ENCODE assay signal across 16 cellular contexts in the genomic region with DNA sequence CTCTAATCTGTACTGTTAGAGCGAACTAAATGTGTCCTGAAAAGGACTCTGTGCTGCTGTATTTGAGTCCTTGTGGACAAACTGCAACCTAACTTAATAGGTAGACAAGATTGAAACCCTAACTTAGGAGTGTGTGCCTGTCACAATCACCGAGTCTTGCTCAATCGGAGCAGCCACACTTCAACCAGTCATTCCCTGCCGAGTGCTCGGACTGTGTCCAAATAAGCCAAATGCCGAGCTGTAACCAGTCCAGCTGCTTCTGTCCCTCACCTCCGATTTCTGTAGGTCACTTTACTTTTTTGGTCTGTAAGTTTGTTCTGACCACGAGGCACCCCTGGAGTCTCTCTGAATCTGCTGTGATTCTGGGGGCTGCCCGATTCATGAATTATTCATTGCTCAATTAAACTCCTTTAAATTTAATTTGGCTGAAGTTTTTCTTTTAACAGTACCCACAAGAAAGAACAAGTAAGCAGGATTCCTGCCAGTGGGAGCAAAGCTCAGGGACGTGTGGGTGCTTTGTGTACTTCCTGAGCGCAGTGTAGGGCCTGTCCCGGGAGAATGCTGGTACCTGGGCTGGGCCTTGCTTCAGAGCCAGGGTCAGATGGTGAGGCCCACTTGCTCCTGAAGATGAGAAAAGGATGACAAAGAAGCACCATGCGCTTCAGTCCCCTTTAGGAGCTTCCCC.
DNase-seq lines count a peak whose midpoint lies in the region; ATAC-seq and TF ChIP-seq lines count a peak whose summit lies in the region.
"Had no signal": no experiment of that assay in that cellular context is flagged by ENCODE, and none has a peak within 500 bp of the region (broad histone marks: within the 10 kb centered on the region; RNA-seq: fewer than 3 reads in every experiment).

No MANE protein-coding gene starts in this region.

- H3K9me3 Mint-ChIP-seq in WTC11, result no peaks in the 10 kb centered on the region; the same call in 1 of the 2 replicates
- H3K9me3 Mint-ChIP-seq in T-helper 2 cell treated with Interferon-gamma antibody and Interleukin-4, amounts not matched to agents 5 μg/mL and 100 μg/mL, for 36 hours, result no peaks in the 10 kb centered on the region
- H3K9me3 Mint-ChIP-seq in activated CD4-positive, alpha-beta T cell treated with anti-CD3 and anti-CD28 coated beads, Interleukin-2, amount 10 ng/mL, durations not matched to agents 7 days and 5 days, result no peaks in the 10 kb centered on the region
- H3K9me3 Mint-ChIP-seq: dendritic cell treated with granulocyte-macrophage colony-stimulating factor and Interleukin-4, amounts not matched to agents 40 ng/mL and 50 ng/mL, for 4 days; HFFc6 had no signal

- no peaks in the 10 kb centered on the region for H3K36me3 Mint-ChIP-seq in WTC11
- H3K36me3 Mint-ChIP-seq in T-helper 2 cell treated with Interferon-gamma antibody and Interleukin-4, amounts not matched to agents 5 μg/mL and 100 μg/mL, for 36 hours (ENCODE audit: low read depth), result no peaks in the 10 kb centered on the region
- H3K36me3 Mint-ChIP-seq in activated CD4-positive, alpha-beta T cell treated with anti-CD3 and anti-CD28 coated beads, Interleukin-2, amount 10 ng/mL, durations not matched to agents 7 days and 5 days (ENCODE audit: low read depth), result no peaks in the 10 kb centered on the region

- 30% methylated on average over 13 of the region's 13 CpGs for WGBS in prostate gland

- POLR2A ChIA-PET in WTC11 (lab: Charles Lee), result no interaction called here
- POLR2A ChIA-PET in activated CD4-positive, alpha-beta T cell treated with anti-CD3 and anti-CD28 coated beads, Interleukin-2, amount 10 ng/mL, durations not matched to agents 7 days and 5 days (lab: Charles Lee), result no interaction called here

- H3K27me3 ChIP-seq in prostate gland (replicated peaks; ENCODE audit: insufficient read depth), result no peaks in the 10 kb centered on the region
- H3K27me3 ChIP-seq: BLaER1 had no signal

- ATAC-seq in WTC11 (0 out of 2 replicates have a peak, but pooled peaks have one; percentile 23), left cardiac atrium (peak; percentile 67 to 93), HG02885 (IDR thresholded peaks at IDR 0.05; ENCODE audit: poor library complexity, unreplicated experiment) (no peak)

- TF ChIP-seq RAD21 in Ishikawa (IDR thresholded peaks at IDR 0.05; ENCODE audit: low read depth), result no peak

- H3K4me1 Mint-ChIP-seq in WTC11, result peaks cover 3% of the 10 kb centered on the region; the same call in 1 of the 2 replicates
- no peaks in the 10 kb centered on the region for H3K4me1 Mint-ChIP-seq in T-helper 2 cell treated with Interferon-gamma antibody and Interleukin-4, amounts not matched to agents 5 μg/mL and 100 μg/mL, for 36 hours (ENCODE audit: low read depth)
- no peaks in the 10 kb centered on the region for H3K4me1 Mint-ChIP-seq in activated CD4-positive, alpha-beta T cell treated with anti-CD3 and anti-CD28 coated beads, Interleukin-2, amount 10 ng/mL, durations not matched to agents 7 days and 5 days

- TF ChIP-seq POLR2A in prostate gland (IDR thresholded peaks at IDR 0.05), result no peak

- intact Hi-C loops in left cardiac atrium (cut with DNase I) (loop anchor here in 1 of 2 donors (10.0 kb wide), 1 partner anchor 285 kb away; no protein-coding TSS in a partner anchor), prostate gland (cut with DNase I) (no loop called here)

- H3K36me3 ChIP-seq in prostate gland, result no peaks in the 10 kb centered on the region
- H3K36me3 ChIP-seq: BLaER1 had no signal

- H3K9me3 ChIP-seq in prostate gland, result no peaks in the 10 kb centered on the region
- H3K9me3 ChIP-seq: BLaER1 had no signal

- DNase-seq in WTC11 (ENCODE audit: low spot score), result no peak
- DNase-seq in left cardiac atrium, result peak; percentile 47
- DNase-seq in prostate gland (ENCODE audit: low spot score), result peak; percentile 68
- no peak for DNase-seq in T-helper 2 cell treated with Interferon-gamma antibody and Interleukin-4, amounts not matched to agents 5 μg/mL and 100 μg/mL, for 36 hours (ENCODE audit: low spot score)
- DNase-seq in activated T-cell treated with anti-CD3 and anti-CD28 coated beads for 4 hours, result no peak
- DNase-seq in activated CD4-positive, alpha-beta T cell treated with anti-CD3 and anti-CD28 coated beads, Interleukin-2, amount 10 ng/mL, durations not matched to agents 7 days and 5 days, result no peak
- DNase-seq: activated CD4-positive, alpha-beta T cell treated with anti-CD3 and anti-CD28 coated beads for 4 hours; activated T-cell treated with anti-CD3 and anti-CD28 coated beads, Interleukin-2, amount 50 U/mL, for 48 hours; DMS79; HFFc6; stimulated activated CD4-positive, alpha-beta T cell treated with anti-CD3 and anti-CD28 coated beads, Interleukin-4, amount 100 ng/mL, for 1 hour had no signal

- no peak overlapping the region for H3K4me3 ChIP-seq in prostate gland
- H3K4me3 ChIP-seq: BLaER1 had no signal

- H3K27ac ChIP-seq in prostate gland, result peak overlapping the region in 1 of 2 donors; percentile 21
- H3K27ac ChIP-seq: BLaER1, HL-60 had no signal

- TF ChIP-seq CTCF in WTC11 (IDR thresholded peaks at IDR 0.05) (no peak), prostate gland (IDR thresholded peaks at IDR 0.05) (no peak)

- H3K27ac Mint-ChIP-seq in WTC11, result no peak overlapping the region
- H3K27ac Mint-ChIP-seq in T-helper 2 cell treated with Interferon-gamma antibody and Interleukin-4, amounts not matched to agents 5 μg/mL and 100 μg/mL, for 36 hours, result no peak overlapping the region
- no peak overlapping the region for H3K27ac Mint-ChIP-seq in activated CD4-positive, alpha-beta T cell treated with anti-CD3 and anti-CD28 coated beads, Interleukin-2, amount 10 ng/mL, durations not matched to agents 7 days and 5 days
- H3K27ac Mint-ChIP-seq: dendritic cell treated with granulocyte-macrophage colony-stimulating factor and Interleukin-4, amounts not matched to agents 40 ng/mL and 50 ng/mL, for 4 days; HFFc6 had no signal

- H3K4me3 Mint-ChIP-seq in WTC11, result no peak overlapping the region
- no peak overlapping the region for H3K4me3 Mint-ChIP-seq in T-helper 2 cell treated with Interferon-gamma antibody and Interleukin-4, amounts not matched to agents 5 μg/mL and 100 μg/mL, for 36 hours
- no peak overlapping the region for H3K4me3 Mint-ChIP-seq in activated CD4-positive, alpha-beta T cell treated with anti-CD3 and anti-CD28 coated beads, Interleukin-2, amount 10 ng/mL, durations not matched to agents 7 days and 5 days
- H3K4me3 Mint-ChIP-seq: dendritic cell treated with granulocyte-macrophage colony-stimulating factor and Interleukin-4, amounts not matched to agents 40 ng/mL and 50 ng/mL, for 4 days; HFFc6 had no signal

- CTCF ChIA-PET in WTC11 (lab: Charles Lee), result no interaction called here
- CTCF ChIA-PET in activated CD4-positive, alpha-beta T cell treated with anti-CD3 and anti-CD28 coated beads, Interleukin-2, amount 10 ng/mL, durations not matched to agents 7 days and 5 days (lab: Charles Lee), result no interaction called here

- no peaks in the 10 kb centered on the region for H3K27me3 Mint-ChIP-seq in WTC11 (ENCODE audit: low read depth)
- no peaks in the 10 kb centered on the region for H3K27me3 Mint-ChIP-seq in T-helper 2 cell treated with Interferon-gamma antibody and Interleukin-4, amounts not matched to agents 5 μg/mL and 100 μg/mL, for 36 hours (ENCODE audit: low read depth)
- no peaks in the 10 kb centered on the region for H3K27me3 Mint-ChIP-seq in activated CD4-positive, alpha-beta T cell treated with anti-CD3 and anti-CD28 coated beads, Interleukin-2, amount 10 ng/mL, durations not matched to agents 7 days and 5 days

- H3K4me1 ChIP-seq in prostate gland (replicated peaks), result no peaks in the 10 kb centered on the region
- H3K4me1 ChIP-seq: BLaER1 had no signal

- no peak for TF ChIP-seq EP300 in Ishikawa (IDR thresholded peaks at IDR 0.05; ENCODE audit: borderline replicate concordance)

TF ChIP-seq in Ishikawa, 13 proteins besides CTCF, POLR2A, EP300 and RAD21:
- TF ChIP-seq ZBTB7A (IDR thresholded peaks at IDR 0.05; ENCODE audit: low read depth) (no peak), CEBPB (IDR thresholded peaks at IDR 0.05) (peak; percentile 87)

TF ChIP-seq in WTC11, 78 proteins besides CTCF, POLR2A, EP300 and RAD21:
- no peak for TF ChIP-seq E2F1 (CRISPR knock-in tag; IDR thresholded peaks at IDR 0.05)
- TF ChIP-seq GABPB1 (CRISPR knock-in tag; IDR thresholded peaks at IDR 0.05), result peak; percentile 33; the same call in 1 of the 2 replicates
- TF ChIP-seq ZNF232 (CRISPR knock-in tag; IDR thresholded peaks at IDR 0.05), result no peak

Comparison
In these comparisons a context has a peak if more than half of its experiments do, and no peak if none do; other contexts are left out.
1. DNase-seq: peak in left cardiac atrium (single experiment) and prostate gland (single experiment); none in WTC11 (single experiment), T-helper 2 cell treated with Interferon-gamma antibody and Interleukin-4, amounts not matched to agents 5 μg/mL and 100 μg/mL, for 36 hours (single experiment), activated T-cell treated with anti-CD3 and anti-CD28 coated beads for 4 hours (single experiment) and activated CD4-positive, alpha-beta T cell treated with anti-CD3 and anti-CD28 coated beads, Interleukin-2, amount 10 ng/mL, durations not matched to agents 7 days and 5 days (single experiment).